11 cellular contexts compared by ENCODE assay signal in genomic region chr7:22551768-22552513, GRCh38. TPM values are rescaled to one million over a fixed set of nuclear protein-coding genes. Genes with fewer than 3 reads are reported as not detected.
DNase-seq lines count a peak whose midpoint lies in the region; ATAC-seq, FAIRE-seq and TF ChIP-seq lines count a peak whose summit lies in the region.
"Had no signal": no experiment of that assay in that cellular context is flagged by ENCODE, and none has a peak within 500 bp of the region (broad histone marks: within the 10 kb centered on the region; RNA-seq: fewer than 3 reads in every experiment).

No MANE protein-coding gene starts in this region.

- TF ChIP-seq POLR2A in H1 (IDR thresholded peaks at IDR 0.05; ENCODE audit: control extremely low read depth in 1 of 2, low read depth in 2 of 2, low read length in 2 of 2) (no peak), gastroesophageal sphincter (IDR thresholded peaks at IDR 0.05) (no peak)

- POLR2A ChIA-PET in H1 (lab: Charles Lee; ENCODE audit: partially characterized antibody): no interaction called here

- peak in 1 of 2 experiments; percentile 39 for DNase-seq in H1 (ENCODE audit: low read depth in 1 of 2, low spot score in 2 of 2)
- no peak for DNase-seq in posterior vena cava (ENCODE audit: low spot score)
- DNase-seq in NCI-H524 treated with DMSO at 0.1 percent for 48 hours (lab: John Stamatoyannopoulos, UW): no peak
- DNase-seq in left ventricle myocardium inferior: no peak
- DNase-seq: KBM-7, kidney glomerular epithelial cell, psoas muscle had no signal

- no peaks in the 10 kb centered on the region for H3K79me1 ChIP-seq in H1 (ENCODE audit: low read depth, low read length)

- WGBS in H1 (ENCODE audit: extremely low coverage in 1 of 2, insufficient coverage in 1 of 2, insufficient read length in 1 of 2, insufficient replicate concordance in 2 of 2, low coverage in 1 of 2, low lambda C conversion rate in 2 of 2, missing lambda C conversion rate in 1 of 2), 2 experiments: 88% methylated on average over 8 of the region's 8 CpGs; no CpG with 5 or more reads in 1 of the 2 experiments
- WGBS in gastroesophageal sphincter (ENCODE audit: low coverage in 1 of 2), 2 donors: 70 to 80% methylated on average over 5 to 6 of the region's 8 CpGs

- H3K23ac ChIP-seq in H1 (ENCODE audit: insufficient read length): no peak overlapping the region

- H3K36me3 ChIP-seq in H1 (ENCODE audit: control insufficient read depth in 2 of 4, insufficient read depth in 4 of 4, low read length in 3 of 4) (no peaks in the 10 kb centered on the region), gastroesophageal sphincter (no peaks in the 10 kb centered on the region), left ventricle myocardium inferior (no peaks in the 10 kb centered on the region)

- CTCF ChIA-PET in H1 (lab: Charles Lee; ENCODE audit: partially characterized antibody): interaction anchor here (0.9 to 4.7 kb wide), 9 partner anchors 9 to 521 kb away, joined by 3 to 50 read pairs (median 4); partner anchors contain the start of gene IL6

- H3K4me1 ChIP-seq in H1 (replicated peaks in 1 of 4; ENCODE audit: control insufficient read depth in 3 of 4, insufficient read depth in 4 of 4, low read length in 3 of 4) (peaks cover 0 to 7% (median 4%) of the 10 kb centered on the region in 4 experiments; a peak in 4 of 7 replicates), gastroesophageal sphincter (peaks cover 0 to 19% (median 8%) of the 10 kb centered on the region in 3 donors), left ventricle myocardium inferior (peaks cover 9% of the 10 kb centered on the region)
- H3K4me1 ChIP-seq: psoas muscle had no signal

- H3K4me3 ChIP-seq in H1 (ENCODE audit: extremely low read depth in 1 of 4, insufficient read depth in 2 of 4, low read depth in 3 of 4, low read length in 4 of 4) (no peak overlapping the region), gastroesophageal sphincter (no peak overlapping the region), left ventricle myocardium inferior (no peak overlapping the region)
- H3K4me3 ChIP-seq: psoas muscle had no signal

- FAIRE-seq in H1 (lab: Jason Lieb, UNC): no peak

- H3K4ac ChIP-seq in H1 (replicated peaks; ENCODE audit: insufficient read length, low read depth, low read length): no peak overlapping the region

- TF ChIP-seq CTCF in H1 (IDR thresholded peaks at IDR 0.05; ENCODE audit: control extremely low read depth in 1 of 3, insufficient read depth in 1 of 3, low read depth in 1 of 3, low read length in 3 of 3) (no peak), gastroesophageal sphincter (IDR thresholded peaks at IDR 0.05) (no peak), left ventricle myocardium inferior (IDR thresholded peaks at IDR 0.05; ENCODE audit: borderline replicate concordance) (no peak)

- H3K4me2 ChIP-seq in H1 (ENCODE audit: insufficient read depth in 1 of 2, low read depth in 2 of 2, low read length in 2 of 2): no peak overlapping the region

- no peak overlapping the region for H4K91ac ChIP-seq in H1 (replicated peaks; ENCODE audit: insufficient read length, low read length)

- H3K14ac ChIP-seq in H1 (ENCODE audit: insufficient read length): no peak overlapping the region

- no peak overlapping the region for H2AK5ac ChIP-seq in H1 (ENCODE audit: low read depth, low read length)

- H2BK15ac ChIP-seq in H1 (ENCODE audit: low read length): no peak overlapping the region

- no peak overlapping the region for H2BK5ac ChIP-seq in H1 (ENCODE audit: low read depth, low read length)

- no peak overlapping the region for H4K5ac ChIP-seq in H1 (ENCODE audit: insufficient read length, low read depth, low read length)

- H2BK12ac ChIP-seq in H1 (ENCODE audit: low read depth, low read length): no peak overlapping the region

- H2AFZ ChIP-seq in H1 (ENCODE audit: low read length): no peak overlapping the region

- H3K27ac ChIP-seq in H1 (ENCODE audit: low read depth, low read length): no peak overlapping the region
- no peak overlapping the region for H3K27ac ChIP-seq in gastroesophageal sphincter
- no peak overlapping the region for H3K27ac ChIP-seq in left ventricle myocardium inferior (replicated peaks)
- H3K27ac ChIP-seq: psoas muscle had no signal

- no peak overlapping the region for H3K18ac ChIP-seq in H1 (ENCODE audit: extremely low read depth, low read length)

- no peaks in the 10 kb centered on the region for H4K20me1 ChIP-seq in H1 (replicated peaks in 1 of 2; ENCODE audit: control insufficient read depth in 1 of 2, insufficient read depth in 2 of 2, low read length in 2 of 2)

- TF ChIP-seq RAD21 in H1 (IDR thresholded peaks at IDR 0.05 in 1 of 2, conservative IDR thresholded peaks at IDR 0.05 in 1 of 2; ENCODE audit: low read depth in 2 of 2, low read length in 2 of 2): no peak

- no peak overlapping the region for H2BK120ac ChIP-seq in H1 (replicated peaks; ENCODE audit: low read depth, low read length)

- peaks cover 5% of the 10 kb centered on the region; the same call in 1 of the 2 replicates for H3K23me2 ChIP-seq in H1 (ENCODE audit: low read depth, low read length)

- H3K56ac ChIP-seq in H1 (replicated peaks; ENCODE audit: insufficient read length, low read depth, low read length): no peak overlapping the region

- ATAC-seq in GM18519 (IDR thresholded peaks at IDR 0.05; ENCODE audit: low FRiP score, unreplicated experiment) (peak; percentile 74), GM21381 (IDR thresholded peaks at IDR 0.05; ENCODE audit: unreplicated experiment) (peak; percentile 71), HG03066 (IDR thresholded peaks at IDR 0.05; ENCODE audit: low read depth, unreplicated experiment) (peak; percentile 72), gastroesophageal sphincter (no peak)
- ATAC-seq: psoas muscle had no signal

- TF ChIP-seq EP300 in H1 (IDR thresholded peaks at IDR 0.05; ENCODE audit: borderline replicate concordance in 1 of 2, low read depth in 2 of 2, low read length in 2 of 2): no peak
- no peak for TF ChIP-seq EP300 in gastroesophageal sphincter (IDR thresholded peaks at IDR 0.05)

- H3K79me2 ChIP-seq in H1 (ENCODE audit: control insufficient read depth in 1 of 2, insufficient read depth in 2 of 2, low read length in 2 of 2): no peaks in the 10 kb centered on the region

- intact Hi-C loops in posterior vena cava (cut with DNase I) (no loop called here), left ventricle myocardium inferior (cut with micrococcal nuclease) (no loop called here)

- no peak overlapping the region for H2BK20ac ChIP-seq in H1 (ENCODE audit: low read length)

- no peaks in the 10 kb centered on the region for H3K27me3 ChIP-seq in H1 (replicated peaks in 1 of 4; ENCODE audit: control insufficient read depth in 3 of 4, extremely low read depth in 1 of 4, insufficient read depth in 3 of 4, low read length in 3 of 4)
- H3K27me3 ChIP-seq in gastroesophageal sphincter: peaks cover 50% of the 10 kb centered on the region
- peaks cover 56% of the 10 kb centered on the region for H3K27me3 ChIP-seq in left ventricle myocardium inferior (ENCODE audit: low read depth)

- H3K9me3 ChIP-seq in H1 (ENCODE audit: insufficient read depth in 2 of 2, low read depth in 1 of 2, low read length in 1 of 2) (no peaks in the 10 kb centered on the region), gastroesophageal sphincter (no peaks in the 10 kb centered on the region), left ventricle myocardium inferior (replicated peaks) (no peaks in the 10 kb centered on the region)
- H3K9me3 ChIP-seq: psoas muscle had no signal

- H3K9ac ChIP-seq in H1 (replicated peaks in 1 of 4; ENCODE audit: extremely low read depth in 1 of 4, low read depth in 3 of 4, low read length in 3 of 4): no peak overlapping the region

- H4K8ac ChIP-seq in H1 (ENCODE audit: extremely low read depth, insufficient read depth, low read length): no peak overlapping the region

TF ChIP-seq in H1, 55 proteins besides CTCF, POLR2A, EP300 and RAD21:
- TF ChIP-seq SP1 (IDR thresholded peaks at IDR 0.05; ENCODE audit: low read depth, low read length): no peak
- TF ChIP-seq SUZ12 (IDR thresholded peaks at IDR 0.05; ENCODE audit: low read length): no peak
- TF ChIP-seq MAFK (IDR thresholded peaks at IDR 0.05; ENCODE audit: low read depth, low read length): no peak
- TF ChIP-seq YY1 (IDR thresholded peaks at IDR 0.05; ENCODE audit: low read depth, low read length): no peak
- no peak for TF ChIP-seq USF2 (IDR thresholded peaks at IDR 0.05; ENCODE audit: low read length)
- peak; percentile 68; the same call in 1 of the 2 replicates for TF ChIP-seq RFX5 (IDR thresholded peaks at IDR 0.05; ENCODE audit: borderline replicate concordance, low read depth, low read length)
- no peak for TF ChIP-seq FOSL1 (IDR thresholded peaks at IDR 0.05; ENCODE audit: insufficient read depth, low read depth, low read length)
TF ChIP-seq in H1: peak in this region for 1.

RNA-seq across cellular contexts. Expression of gene STEAP1B, which starts 52.0 kb away (rescaled TPM):
- total RNA-seq in H1 (2021; fragmentation: NEBNext Ultra II Directional; extraction: Animal tissue kit (Norgen Biotek cat#: 25700)): 8.6 and 8.7 TPM in 2 replicates
- polyA plus RNA-seq in H1 (2011; rRNA removed): 3.8 and 5.4 TPM in 2 replicates
- 5.3 TPM for polyA plus RNA-seq in H1 (2011; cell fraction: cytosol; rRNA removed)
- polyA plus RNA-seq in H1 (2011; cell fraction: nucleus; rRNA removed): 3.9 TPM
- 4.7 to 6.7 TPM (median 5.3 TPM) in 4 replicates for polyA plus RNA-seq in H1 (2012, experiment 1 of 2)
- 1.9 TPM for polyA plus RNA-seq in H1 (2012, experiment 2 of 2)
- polyA plus RNA-seq in H1 (2013, experiment 1 of 2): 12.0 TPM
- polyA plus RNA-seq in H1 (2013, experiment 2 of 2): 15.7 TPM
- 6.6 and 8.9 TPM in 2 replicates for polyA minus RNA-seq in H1 (2011; rRNA and poly(A)+ RNA removed)
- 1.2 TPM for polyA minus RNA-seq in H1 (2011; cell fraction: cytosol; rRNA and poly(A)+ RNA removed)
- polyA minus RNA-seq in H1 (2011; cell fraction: nucleus; rRNA and poly(A)+ RNA removed): 12.4 TPM
- total RNA-seq in posterior vena cava (1 to 10 TPM; 2.5 to 2.8 TPM), gastroesophageal sphincter (1 to 10 TPM in 1 of 4 donors, under 1 TPM in 2, not detected in 1; 0.66 to 2.8 (median 0.67) TPM), left ventricle myocardium inferior (0.63 TPM)
